In genomic region chr20:49695830-49696229, GRCh38 we compare ENCODE assay signal across 30 cellular contexts. TPM values are rescaled to one million over a fixed set of nuclear protein-coding genes. Genes with fewer than 3 reads are reported as not detected.
DNase-seq lines count a peak whose midpoint lies in the region; ATAC-seq and TF ChIP-seq lines count a peak whose summit lies in the region.
"Had no signal": no experiment of that assay in that cellular context is flagged by ENCODE, and none has a peak within 500 bp of the region (broad histone marks: within the 10 kb centered on the region; RNA-seq: fewer than 3 reads in every experiment).

No MANE protein-coding gene starts in this region.

- H3K4ac ChIP-seq in trophoblast cell (ENCODE audit: low read depth, low read length), result peak overlapping the region; percentile 21

- no peak overlapping the region for H3K27ac ChIP-seq in OCI-LY3 (ENCODE audit: low read length)
- H3K27ac ChIP-seq in trophoblast cell (ENCODE audit: low read depth, low read length), result no peak overlapping the region
- H3K27ac ChIP-seq: HL-60, parathyroid adenoma, thyroid gland had no signal

- no peaks in the 10 kb centered on the region for H3K9me3 Mint-ChIP-seq in Calu3 (ENCODE audit: low read depth, unreplicated experiment)
- no peaks in the 10 kb centered on the region for H3K9me3 Mint-ChIP-seq in endothelial cell (ENCODE audit: unreplicated experiment)
- H3K9me3 Mint-ChIP-seq: activated CD4-positive, alpha-beta T cell treated with anti-CD3 and anti-CD28 coated beads, Interleukin-2, amount 10 ng/mL, durations not matched to agents 7 days and 5 days; activated naive CD4-positive, alpha-beta T cell treated with anti-CD3 and anti-CD28 coated beads, Interleukin-2, amount 50 U/mL, for 72 hours; nephron progenitor cell; stimulated activated naive CD8-positive, alpha-beta T cell treated with anti-CD3 and anti-CD28 coated beads, Interleukin-15, amount 100 ng/mL, for 72 hours had no signal

- H3K36me3 Mint-ChIP-seq in Calu3 (ENCODE audit: insufficient read depth, unreplicated experiment), result peaks cover 13% of the 10 kb centered on the region
- H3K36me3 Mint-ChIP-seq in endothelial cell (ENCODE audit: low read depth, unreplicated experiment), result no peaks in the 10 kb centered on the region
- H3K36me3 Mint-ChIP-seq: activated naive CD4-positive, alpha-beta T cell treated with anti-CD3 and anti-CD28 coated beads, Interleukin-2, amount 50 U/mL, for 72 hours had no signal

- H3K4me3 Mint-ChIP-seq in Calu3 (ENCODE audit: low read depth, unreplicated experiment), result no peak overlapping the region
- H3K4me3 Mint-ChIP-seq in endothelial cell (ENCODE audit: unreplicated experiment), result no peak overlapping the region
- H3K4me3 Mint-ChIP-seq: activated CD4-positive, alpha-beta T cell treated with anti-CD3 and anti-CD28 coated beads, Interleukin-2, amount 10 ng/mL, durations not matched to agents 7 days and 5 days; nephron progenitor cell; stimulated activated naive CD8-positive, alpha-beta T cell treated with anti-CD3 and anti-CD28 coated beads, Interleukin-15, amount 100 ng/mL, for 72 hours had no signal

- H4K20me1 ChIP-seq in OCI-LY3 (ENCODE audit: insufficient read depth, low read length), result peaks cover 68% of the 10 kb centered on the region

- no peaks in the 10 kb centered on the region for H3K27me3 Mint-ChIP-seq in Calu3 (ENCODE audit: unreplicated experiment)
- H3K27me3 Mint-ChIP-seq in endothelial cell (ENCODE audit: unreplicated experiment), result peaks cover 10% of the 10 kb centered on the region
- H3K27me3 Mint-ChIP-seq: activated CD4-positive, alpha-beta T cell treated with anti-CD3 and anti-CD28 coated beads, Interleukin-2, amount 10 ng/mL, durations not matched to agents 7 days and 5 days; stimulated activated naive CD8-positive, alpha-beta T cell treated with anti-CD3 and anti-CD28 coated beads, Interleukin-15, amount 100 ng/mL, for 72 hours had no signal

- no peak overlapping the region for H3K4me3 ChIP-seq in OCI-LY3 (ENCODE audit: low read length)
- no peak overlapping the region for H3K4me3 ChIP-seq in trophoblast cell (ENCODE audit: low read depth, low read length)
- H3K4me3 ChIP-seq: mucosa of descending colon, smooth muscle cell, thyroid gland had no signal

- H3K27ac Mint-ChIP-seq in Calu3 (ENCODE audit: unreplicated experiment) (peak overlapping the region; percentile 85), endothelial cell (ENCODE audit: unreplicated experiment) (peak overlapping the region; percentile 90)
- H3K27ac Mint-ChIP-seq: activated CD4-positive, alpha-beta T cell treated with anti-CD3 and anti-CD28 coated beads, Interleukin-2, amount 10 ng/mL, durations not matched to agents 7 days and 5 days; activated naive CD4-positive, alpha-beta T cell treated with anti-CD3 and anti-CD28 coated beads, Interleukin-2, amount 50 U/mL, for 72 hours; nephron progenitor cell had no signal

- no peak overlapping the region for H3K23ac ChIP-seq in trophoblast cell (ENCODE audit: low read length)

- no CpG with 5 or more reads among the region's 3 CpGs for WGBS in trophoblast cell (ENCODE audit: extremely low coverage, insufficient coverage, insufficient read length)

- H3K9me3 ChIP-seq in OCI-LY3 (ENCODE audit: insufficient read depth, low read length) (no peaks in the 10 kb centered on the region), trophoblast cell (ENCODE audit: insufficient read depth, low read depth, low read length) (no peaks in the 10 kb centered on the region)
- H3K9me3 ChIP-seq: mucosa of descending colon, thyroid gland had no signal

- BruUV-seq in Calu3 (replicated peaks; lab: Mats Ljungman, UMichigan), result no TSS peak

- H3K9ac ChIP-seq in OCI-LY3 (ENCODE audit: low read length) (no peak overlapping the region), trophoblast cell (ENCODE audit: low read length) (no peak overlapping the region)
- H3K9ac ChIP-seq: parathyroid adenoma had no signal

- H2AFZ ChIP-seq in OCI-LY3 (ENCODE audit: low read depth, low read length) (no peak overlapping the region), trophoblast cell (ENCODE audit: insufficient read depth, low read length, poor library complexity) (no peak overlapping the region)
- H2AFZ ChIP-seq: parathyroid adenoma had no signal

- H3K4me2 ChIP-seq in OCI-LY3 (ENCODE audit: low read length) (peak overlapping the region; percentile 0; the same call in 1 of the 2 replicates), trophoblast cell (ENCODE audit: low read length) (no peak overlapping the region)
- H3K4me2 ChIP-seq: smooth muscle cell had no signal

- H2BK5ac ChIP-seq in trophoblast cell (ENCODE audit: low read depth, low read length, poor library complexity), result no peak overlapping the region

- no peak for DNase-seq in Calu3
- no peak for DNase-seq in endothelial cell (ENCODE audit: low spot score)
- DNase-seq in trophoblast cell, result no peak
- no peak for DNase-seq in stimulated activated CD8-positive, alpha-beta memory T cell treated with anti-CD3 and anti-CD28 coated beads, Interleukin-4, amount 100 ng/mL, for 48 hours
- no peak for DNase-seq in NCI-H2227 (lab: John Stamatoyannopoulos, UW; ENCODE audit: unreplicated experiment)
- DNase-seq: activated CD4-positive, alpha-beta T cell treated with anti-CD3 and anti-CD28 coated beads, Interleukin-2, amount 10 ng/mL, durations not matched to agents 7 days and 5 days; activated effector memory CD4-positive, alpha-beta T cell treated with Interleukin-2 at 50 U/mL for 16 hours; activated T-cell treated with anti-CD3 and anti-CD28 coated beads, Interleukin-2, amount 50 U/mL, for 1 hour; DMS53; left colon; NCI-H1417 treated with DMSO at 0.1 percent for 48 hours; NCI-H2081 treated with DMSO at 0.1 percent for 48 hours; NCI-H226; NCI-H526 treated with DMSO at 0.1 percent for 48 hours; nephron progenitor cell; right cardiac atrium; Right ventricle myocardium superior; stimulated activated CD4-positive, alpha-beta T cell treated with anti-CD3 and anti-CD28 coated beads, Interleukin-2, amount 100 ng/mL, for 24 hours; stimulated activated naive CD8-positive, alpha-beta T cell treated with anti-CD3 and anti-CD28 coated beads, Interleukin-15, amount 100 ng/mL, for 72 hours; T1000; thyroid gland had no signal

- no peak overlapping the region for H3K14ac ChIP-seq in trophoblast cell (ENCODE audit: low read length)

- peaks cover 97% of the 10 kb centered on the region for H3K4me1 ChIP-seq in OCI-LY3 (ENCODE audit: low read length)
- H3K4me1 ChIP-seq in trophoblast cell (ENCODE audit: control insufficient read depth in 1 of 2, insufficient read depth in 2 of 2, low read length in 2 of 2), result peaks cover 8 to 22% of the 10 kb centered on the region in 2 experiments

- CTCF ChIA-PET in Calu3 (lab: Charles Lee), result interaction anchor here (0.6 to 1.6 kb wide), 5 partner anchors 10 to 384 kb away, joined by 3 to 12 read pairs (median 4); no protein-coding TSS in a partner anchor

- H3K79me2 ChIP-seq in OCI-LY3 (ENCODE audit: low read length) (peaks cover 97% of the 10 kb centered on the region), trophoblast cell (ENCODE audit: control insufficient read depth, insufficient read depth, low read length, poor library complexity) (peaks cover 17% of the 10 kb centered on the region)

- H3K4me1 Mint-ChIP-seq in Calu3 (ENCODE audit: low read depth, unreplicated experiment) (peaks cover 86% of the 10 kb centered on the region), endothelial cell (ENCODE audit: unreplicated experiment) (peaks cover 76% of the 10 kb centered on the region)

- no peak overlapping the region for H4K91ac ChIP-seq in trophoblast cell (ENCODE audit: low read depth, low read length)

- intact Hi-C loops in Calu3 (cut with micrococcal nuclease; ENCODE audit: unreplicated experiment), result loop anchor here (5.0 to 10.0 kb wide), 4 partner anchors 34 to 96 kb away; no protein-coding TSS in a partner anchor

- H2AK5ac ChIP-seq in trophoblast cell (ENCODE audit: low read length), result no peak overlapping the region

- H2BK12ac ChIP-seq in trophoblast cell (ENCODE audit: low read length), result no peak overlapping the region

- TF ChIP-seq CTCF in Calu3 (IDR thresholded peaks at IDR 0.05; ENCODE audit: unreplicated experiment) (no peak), OCI-LY3 (IDR thresholded peaks at IDR 0.05; ENCODE audit: low read depth, low read length) (no peak), endothelial cell (IDR thresholded peaks at IDR 0.05; ENCODE audit: unreplicated experiment) (no peak)

- no peak overlapping the region for H4K8ac ChIP-seq in trophoblast cell (ENCODE audit: low read depth, low read length)

- H2BK120ac ChIP-seq in trophoblast cell (ENCODE audit: insufficient read depth, low read length, poor library complexity), result no peak overlapping the region

- H3K79me1 ChIP-seq in trophoblast cell (ENCODE audit: low read length), result peaks cover 2% of the 10 kb centered on the region

- no peak overlapping the region for H3K18ac ChIP-seq in trophoblast cell (ENCODE audit: low read length)

- ATAC-seq in GM21367 (IDR thresholded peaks at IDR 0.05; ENCODE audit: unreplicated experiment) (no peak), HG02973 (IDR thresholded peaks at IDR 0.05; ENCODE audit: unreplicated experiment) (no peak)
- ATAC-seq: activated naive CD4-positive, alpha-beta T cell treated with anti-CD3 and anti-CD28 coated beads, Interleukin-2, amount 50 U/mL, for 72 hours; left colon; mucosa of descending colon; Panc1; right cardiac atrium; stimulated activated naive CD8-positive, alpha-beta T cell treated with anti-CD3 and anti-CD28 coated beads, Interleukin-15, amount 100 ng/mL, for 72 hours had no signal

- H3K36me3 ChIP-seq in OCI-LY3 (replicated peaks; ENCODE audit: low read depth, low read length) (peaks cover 13% of the 10 kb centered on the region), trophoblast cell (ENCODE audit: control insufficient read depth in 1 of 2, insufficient read depth in 2 of 2, low read length in 2 of 2) (no peaks in the 10 kb centered on the region)
- H3K36me3 ChIP-seq: thyroid gland had no signal

- no peak overlapping the region for H4K12ac ChIP-seq in trophoblast cell (ENCODE audit: low read depth, low read length)

- H3K27me3 ChIP-seq in OCI-LY3 (ENCODE audit: low read depth, low read length) (no peaks in the 10 kb centered on the region), trophoblast cell (ENCODE audit: insufficient read depth, low read length) (no peaks in the 10 kb centered on the region)
- H3K27me3 ChIP-seq: thyroid gland had no signal

RNA-seq across cellular contexts. Expression of gene B4GALT5, which starts 17.8 kb away (rescaled TPM):
- 117 and 131 TPM in 2 replicates for total RNA-seq in Calu3 (2022)
- 115 TPM for total RNA-seq in endothelial cell (ENCODE audit: unreplicated experiment)
- 38.1 and 39.6 TPM in 2 replicates for polyA plus RNA-seq in trophoblast cell (2013)
